8 cellular contexts compared by ENCODE assay signal in the genomic region with DNA sequence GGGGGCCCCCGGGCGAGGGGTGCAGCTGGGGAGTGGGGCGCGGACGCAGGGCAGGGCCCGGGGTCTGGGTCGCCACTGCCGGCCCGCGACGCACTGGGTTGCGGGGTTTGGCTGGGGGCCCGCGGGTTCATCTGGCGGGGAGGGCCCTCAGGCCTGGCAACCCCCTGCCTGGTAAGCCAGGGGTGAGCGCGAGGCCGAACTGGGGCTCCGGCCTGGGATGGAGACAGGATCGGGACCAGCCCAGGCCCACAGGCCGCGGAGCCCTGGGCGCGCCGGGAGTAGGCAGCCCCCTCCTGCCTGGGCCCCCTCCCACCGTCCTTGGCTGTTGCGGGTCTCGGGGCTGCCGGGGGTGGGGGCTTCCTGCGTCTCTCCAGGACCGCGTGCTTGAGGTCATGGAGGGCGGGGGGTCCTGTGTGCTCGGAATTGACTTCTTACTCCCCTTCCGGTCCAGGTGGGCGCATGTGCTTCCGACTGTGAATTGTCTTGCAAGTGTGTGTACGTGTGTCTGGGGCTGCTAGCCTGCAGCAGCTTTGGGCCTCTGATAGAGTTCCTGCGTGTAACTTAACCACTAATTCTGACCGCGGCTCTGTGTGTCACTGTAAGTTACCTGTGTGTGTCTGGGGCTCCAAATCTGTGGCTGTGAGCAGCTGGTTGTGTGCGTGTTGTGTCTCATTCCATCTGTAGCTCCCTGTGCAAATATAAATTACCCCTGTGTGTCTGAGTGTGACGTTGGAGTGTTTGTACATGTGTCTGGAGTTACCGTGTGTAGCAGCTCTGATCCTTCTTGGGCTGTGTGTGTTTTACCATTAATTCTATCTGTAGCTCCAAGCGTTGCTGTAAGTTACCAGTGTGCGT. TPM values are rescaled to one million over a fixed set of nuclear protein-coding genes. Genes with fewer than 3 reads are reported as not detected.
DNase-seq lines count a peak whose midpoint lies in the region; ATAC-seq and TF ChIP-seq lines count a peak whose summit lies in the region.

No MANE protein-coding gene starts in this region.

- peak overlapping the region; percentile 75 for H3K4me3 ChIP-seq in retinal pigment epithelial cell (ENCODE audit: low read length)

- POLR2A ChIA-PET in GM10248 (lab: Yijun Ruan, JAX) = interaction anchor here (0.9 kb wide), 1 partner anchor 12 kb away, joined by 3 read pairs; no protein-coding TSS in a partner anchor

- CTCF ChIA-PET in GM10248 (lab: Yijun Ruan, JAX) = interaction anchor here (1.0 to 2.2 kb wide), 5 partner anchors 8 to 26 kb away, joined by 3 to 6 read pairs (median 4); no protein-coding TSS in a partner anchor

- intact Hi-C loops in left ventricle myocardium superior (cut with micrococcal nuclease) = no loop called here

- H3K4me1 Mint-ChIP-seq in activated naive CD8-positive, alpha-beta T cell (ENCODE audit: low read depth) = peaks cover 67% of the 10 kb centered on the region

- peak overlapping the region; percentile 98 for H3K4me3 Mint-ChIP-seq in activated naive CD8-positive, alpha-beta T cell

- ATAC-seq in HG02798 (IDR thresholded peaks at IDR 0.05; ENCODE audit: poor library complexity, unreplicated experiment) (peak; percentile 14), left ventricle myocardium superior (peak; percentile 7), HG02981 (IDR thresholded peaks at IDR 0.05; ENCODE audit: unreplicated experiment) (no peak)

- H3K9me3 Mint-ChIP-seq in activated naive CD8-positive, alpha-beta T cell (ENCODE audit: low read depth) = no peaks in the 10 kb centered on the region

- no peaks in the 10 kb centered on the region for H3K27me3 Mint-ChIP-seq in activated naive CD8-positive, alpha-beta T cell

- H3K36me3 Mint-ChIP-seq in activated naive CD8-positive, alpha-beta T cell = peaks cover 4% of the 10 kb centered on the region

- TF ChIP-seq CTCF in retinal pigment epithelial cell (conservative IDR thresholded peaks at IDR 0.05; ENCODE audit: low read depth, low read length) (no peak), GM10248 (IDR thresholded peaks at IDR 0.05; ENCODE audit: control extremely low read depth, extremely low read depth, low read depth, missing control alignments) (no peak)

- H3K27ac Mint-ChIP-seq in activated naive CD8-positive, alpha-beta T cell = peak overlapping the region; percentile 98

- DNase-seq in DMS53 treated with DMSO at 0.1 percent for 48 hours (lab: John Stamatoyannopoulos, UW; ENCODE audit: unreplicated experiment) (peak; percentile 87), SHP77 (lab: John Stamatoyannopoulos, UW) (peak; percentile 20 to 58), left ventricle myocardium superior (peak; percentile 60), retinal pigment epithelial cell (ENCODE audit: low read depth) (no peak), GM10248 (ENCODE audit: extremely low spot score) (no peak)

RNA-seq across cellular contexts. Expression of gene GRAMD1A, which starts 0.8 kb away (rescaled TPM):
- total RNA-seq in left ventricle myocardium superior = 30.6 TPM

RNA-seq across cellular contexts. Expression of gene SCN1B, which starts 29.4 kb away (rescaled TPM):
- 45.7 TPM for total RNA-seq in left ventricle myocardium superior

RNA-seq across cellular contexts. Expression of gene ZNF792, which starts 36.8 kb away (rescaled TPM):
- total RNA-seq in left ventricle myocardium superior = 3.4 TPM

RNA-seq across cellular contexts. Expression of gene HPN, which starts 40.6 kb away (rescaled TPM):
- total RNA-seq in left ventricle myocardium superior = 9.8 TPM

Comparison
In these comparisons a context has a peak if more than half of its experiments do, and no peak if none do; other contexts are left out.
1. DNase-seq: peak in DMS53 treated with DMSO at 0.1 percent for 48 hours (single experiment), SHP77 (2 of 2) and left ventricle myocardium superior (single experiment); none in retinal pigment epithelial cell (single experiment) and GM10248 (single experiment).